7 cellular contexts compared by ENCODE assay signal in genomic region chr10:3806603-3807002, GRCh38. TPM values are rescaled to one million over a fixed set of nuclear protein-coding genes. Genes with fewer than 3 reads are reported as not detected.
DNase-seq lines count a peak whose midpoint lies in the region; ATAC-seq and TF ChIP-seq lines count a peak whose summit lies in the region.

No MANE protein-coding gene starts in this region.

- TF ChIP-seq CTCF in OCI-LY7 (conservative IDR thresholded peaks at IDR 0.05; ENCODE audit: low read length): no peak

- H3K4me1 ChIP-seq in OCI-LY7 (ENCODE audit: insufficient read depth, low read length, poor library complexity, severe bottlenecking): peaks cover 90% of the 10 kb centered on the region
- peaks cover 76 to 81% (median 80%) of the 10 kb centered on the region in 3 donors for H3K4me1 ChIP-seq in skeletal muscle tissue (ENCODE audit: control insufficient read depth in 3 of 3, insufficient read depth in 3 of 3, low read length in 3 of 3)

- H3K4me3 ChIP-seq in OCI-LY7 (ENCODE audit: low read depth, low read length, poor library complexity, severe bottlenecking) (peak overlapping the region; percentile 61), skeletal muscle tissue (ENCODE audit: low read length in 3 of 3) (peak overlapping the region in 1 of 3 donors; percentile 14)

- no peaks in the 10 kb centered on the region for H3K9me2 ChIP-seq in OCI-LY7 (ENCODE audit: insufficient read depth, low read length)

- H3K27me3 ChIP-seq in skeletal muscle tissue (ENCODE audit: control insufficient read depth in 3 of 3, insufficient read depth in 3 of 3, low read length in 3 of 3): no peaks in the 10 kb centered on the region

- ATAC-seq in GM18520 (IDR thresholded peaks at IDR 0.05; ENCODE audit: unreplicated experiment) (no peak), HG02623 (IDR thresholded peaks at IDR 0.05; ENCODE audit: unreplicated experiment) (no peak)

- no peaks in the 10 kb centered on the region for H3K9me3 ChIP-seq in OCI-LY7 (ENCODE audit: low read length)
- no peaks in the 10 kb centered on the region for H3K9me3 ChIP-seq in skeletal muscle tissue (ENCODE audit: control insufficient read depth in 3 of 3, low read length in 3 of 3)

- H4K20me1 ChIP-seq in OCI-LY7 (ENCODE audit: insufficient read depth, low read length): no peaks in the 10 kb centered on the region

- H2AFZ ChIP-seq in OCI-LY7 (ENCODE audit: low read length): peak overlapping the region; percentile 98

- H3K79me2 ChIP-seq in OCI-LY7 (ENCODE audit: insufficient read depth, low read depth, low read length): no peaks in the 10 kb centered on the region

- POLR2A ChIA-PET in OCI-LY7 (lab: Charles Lee): interaction anchor here (0.6 to 2.2 kb wide), 3 partner anchors 22 to 67 kb away, joined by 3 to 7 read pairs (median 3); partner anchors contain the start of gene KLF6

- H3K36me3 ChIP-seq in OCI-LY7 (ENCODE audit: insufficient read depth, low read length): no peaks in the 10 kb centered on the region
- H3K36me3 ChIP-seq in skeletal muscle tissue (ENCODE audit: control insufficient read depth in 3 of 3, insufficient read depth in 3 of 3, low read length in 3 of 3): no peaks in the 10 kb centered on the region

- CTCF ChIA-PET in OCI-LY7 (lab: Charles Lee; ENCODE audit: unreplicated experiment): no interaction called here

- H3K4me2 ChIP-seq in OCI-LY7 (ENCODE audit: low read length): peak overlapping the region; percentile 94

- H3K9ac ChIP-seq in skeletal muscle tissue (ENCODE audit: low read depth in 1 of 3, low read length in 3 of 3): no peak overlapping the region

- intact Hi-C loops in OCI-LY7 (cut with micrococcal nuclease; ENCODE audit: unreplicated experiment): loop anchor here (1.0 to 2.0 kb wide), 3 partner anchors 21 to 68 kb away; partner anchors contain the start of gene KLF6

- BruUV-seq in OCI-LY7 (replicated peaks; lab: Mats Ljungman, UMichigan): no TSS peak

- peak overlapping the region; percentile 98 for H3K27ac ChIP-seq in OCI-LY7 (ENCODE audit: low read depth, low read length, poor library complexity, severe bottlenecking)
- peak overlapping the region; percentile 99 for H3K27ac ChIP-seq in epithelial cell of prostate
- peak overlapping the region; percentile 90 for H3K27ac ChIP-seq in skeletal muscle tissue (ENCODE audit: low read depth, low read length)

- DNase-seq in HCEC 1CT (peak; percentile 92), OCI-LY7 (ENCODE audit: low spot score) (peak; percentile 42), epithelial cell of prostate (ENCODE audit: low read depth, low spot score) (peak; percentile 100), NOMO-1 treated with DMSO at 0.1 percent for 48 hours (lab: John Stamatoyannopoulos, UW; ENCODE audit: unreplicated experiment) (no peak)

RNA-seq across cellular contexts. Expression of gene KLF6, which starts 21.6 kb away (rescaled TPM):
- total RNA-seq in OCI-LY7 (2014; rRNA removed; shearing (Covaris generic)): 19.2 and 24.0 TPM in 2 replicates
- total RNA-seq in OCI-LY7 (2022): 43.0 and 54.0 TPM in 2 replicates
- 50.6 TPM for total RNA-seq in skeletal muscle tissue
